Comparison of ENCODE assay signal across 30 cellular contexts in genomic region chr12:132565365-132565764, GRCh38. TPM values are rescaled to one million over a fixed set of nuclear protein-coding genes. Genes with fewer than 3 reads are reported as not detected.
"Had no signal": no experiment of that assay in that cellular context is flagged by ENCODE, and none has a peak within 500 bp of the region (broad histone marks: within the 10 kb centered on the region; RNA-seq: fewer than 3 reads in every experiment).

No MANE protein-coding gene starts in this region.

- H3K27ac Mint-ChIP-seq: memory B cell; mesothelial cell of epicardium; natural killer cell; stimulated activated naive B cell treated with anti-CD40 and anti-IgM and Interleukin-4, amounts not matched to agents 10 μg/mL and 1 μg/mL and 100 μg/mL, for 72 hours; stimulated activated naive CD8-positive, alpha-beta T cell treated with anti-CD3 and anti-CD28 coated beads, Interleukin-15, amount 100 ng/mL, for 72 hours had no signal

- H3K4me3 Mint-ChIP-seq: memory B cell; mesothelial cell of epicardium; natural killer cell; stimulated activated naive B cell treated with anti-CD40 and anti-IgM and Interleukin-4, amounts not matched to agents 10 μg/mL and 1 μg/mL and 100 μg/mL, for 72 hours; stimulated activated naive CD8-positive, alpha-beta T cell treated with anti-CD3 and anti-CD28 coated beads, Interleukin-15, amount 100 ng/mL, for 72 hours had no signal

- H3K4me2 ChIP-seq: hepatocyte had no signal

- H3K9me3 Mint-ChIP-seq: memory B cell; mesothelial cell of epicardium; natural killer cell; stimulated activated naive B cell treated with anti-CD40 and anti-IgM and Interleukin-4, amounts not matched to agents 10 μg/mL and 1 μg/mL and 100 μg/mL, for 72 hours; stimulated activated naive CD8-positive, alpha-beta T cell treated with anti-CD3 and anti-CD28 coated beads, Interleukin-15, amount 100 ng/mL, for 72 hours had no signal

- H3K27me3 Mint-ChIP-seq: memory B cell; stimulated activated naive B cell treated with anti-CD40 and anti-IgM and Interleukin-4, amounts not matched to agents 10 μg/mL and 1 μg/mL and 100 μg/mL, for 72 hours; stimulated activated naive CD8-positive, alpha-beta T cell treated with anti-CD3 and anti-CD28 coated beads, Interleukin-15, amount 100 ng/mL, for 72 hours had no signal

- H2AFZ ChIP-seq: hepatocyte had no signal

- H3K27ac ChIP-seq: colonic mucosa, esophagus squamous epithelium, hepatocyte, left ventricle myocardium inferior, lower lobe of right lung, neutrophil, psoas muscle, right lobe of liver, spleen, testis, tibial nerve had no signal

- DNase-seq: colonic mucosa; dermis blood vessel endothelial cell; esophagus squamous epithelium; foreskin fibroblast; head of caudate nucleus; kidney; left cardiac atrium; left ventricle myocardium inferior; lower lobe of right lung; natural killer cell; psoas muscle; retina; right lobe of liver; spleen; stimulated activated CD4-positive, alpha-beta T cell treated with anti-CD3 and anti-CD28 coated beads, Interleukin-2, amount 100 ng/mL, for 24 hours; stimulated activated CD4-positive, alpha-beta T cell treated with anti-CD3 and anti-CD28 coated beads, Interleukin-4, amount 100 ng/mL, for 4 hours; stimulated activated naive B cell treated with anti-CD40 and anti-IgM and Interleukin-4, amounts not matched to agents 10 μg/mL and 1 μg/mL and 100 μg/mL, for 72 hours; stimulated activated naive CD8-positive, alpha-beta T cell treated with anti-CD3 and anti-CD28 coated beads, Interleukin-15, amount 100 ng/mL, for 72 hours; testis had no signal

- H3K36me3 Mint-ChIP-seq: natural killer cell had no signal

- H3K9me3 ChIP-seq: colonic mucosa, esophagus squamous epithelium, left ventricle myocardium inferior, lower lobe of right lung, neutrophil, psoas muscle, right lobe of liver, spleen, testis, tibial nerve had no signal

- H3K36me3 ChIP-seq: colonic mucosa, right lobe of liver had no signal

- ATAC-seq: left cardiac atrium; lower lobe of right lung; natural killer cell; psoas muscle; right lobe of liver; stimulated activated naive B cell treated with anti-CD40 and anti-IgM and Interleukin-4, amounts not matched to agents 10 μg/mL and 1 μg/mL and 100 μg/mL, for 72 hours; stimulated activated naive CD8-positive, alpha-beta T cell treated with anti-CD3 and anti-CD28 coated beads, Interleukin-15, amount 100 ng/mL, for 72 hours had no signal

- FAIRE-seq: kidney had no signal

- H3K4me3 ChIP-seq: colonic mucosa, esophagus squamous epithelium, hepatocyte, left ventricle myocardium inferior, lower lobe of right lung, psoas muscle, right lobe of liver, spleen, testis, tibial nerve had no signal

- H3K27me3 ChIP-seq: colonic mucosa, esophagus squamous epithelium, hepatocyte, right lobe of liver, testis, tibial nerve had no signal

RNA-seq across cellular contexts. Expression of gene LRCOL1, which starts 45.0 kb away (rescaled TPM):
- total RNA-seq: epithelial cell of proximal tubule, hepatocyte, left cardiac atrium, left ventricle myocardium inferior, mesothelial cell of epicardium, mucosa of gallbladder, myocyte, natural killer cell, osteoblast, tibial nerve, urinary bladder had no signal

RNA-seq across cellular contexts. Expression of gene P2RX2, which starts 53.2 kb away (rescaled TPM):
- total RNA-seq: epithelial cell of proximal tubule, hepatocyte, left cardiac atrium, left ventricle myocardium inferior, mucosa of gallbladder, myocyte, natural killer cell, osteoblast, psoas muscle, right lobe of liver, subcutaneous adipose tissue, tibial nerve, urinary bladder had no signal
- polyA plus RNA-seq: hepatocyte had no signal
